1 cellular context compared by ENCODE assay signal in the genomic region with DNA sequence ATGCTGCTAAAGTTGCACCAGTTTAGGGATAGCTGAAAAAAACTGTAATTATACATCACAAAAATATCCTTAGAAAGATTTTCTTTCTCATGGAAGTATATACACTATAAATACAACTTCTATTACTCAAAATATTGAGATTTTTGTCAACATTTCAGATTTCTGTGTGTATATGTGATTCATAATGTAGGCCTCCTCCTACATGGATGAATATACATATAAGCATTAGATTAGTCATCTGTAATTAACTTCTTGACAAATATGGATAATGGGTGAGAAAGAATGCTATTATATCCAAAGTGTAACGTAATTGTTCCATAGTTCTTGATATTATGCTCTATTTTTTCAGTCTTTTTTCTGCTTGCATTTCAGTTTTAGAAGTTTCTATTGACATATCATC.
TF ChIP-seq lines count a peak whose summit lies in the region.

No MANE protein-coding gene starts in this region.

TF ChIP-seq in IMR-90, 13 proteins besides CTCF, POLR2A, EP300 and RAD21 (continued from another document):
- TF ChIP-seq, protein P1, sequence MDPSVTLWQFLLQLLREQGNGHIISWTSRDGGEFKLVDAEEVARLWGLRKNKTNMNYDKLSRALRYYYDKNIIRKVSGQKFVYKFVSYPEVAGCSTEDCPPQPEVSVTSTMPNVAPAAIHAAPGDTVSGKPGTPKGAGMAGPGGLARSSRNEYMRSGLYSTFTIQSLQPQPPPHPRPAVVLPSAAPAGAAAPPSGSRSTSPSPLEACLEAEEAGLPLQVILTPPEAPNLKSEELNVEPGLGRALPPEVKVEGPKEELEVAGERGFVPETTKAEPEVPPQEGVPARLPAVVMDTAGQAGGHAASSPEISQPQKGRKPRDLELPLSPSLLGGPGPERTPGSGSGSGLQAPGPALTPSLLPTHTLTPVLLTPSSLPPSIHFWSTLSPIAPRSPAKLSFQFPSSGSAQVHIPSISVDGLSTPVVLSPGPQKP (IDR thresholded peaks at IDR 0.05; ENCODE audit: borderline replicate concordance, low read depth, low read length): no peak
- no peak for TF ChIP-seq MXI1 (IDR thresholded peaks at IDR 0.05; ENCODE audit: borderline replicate concordance, low read depth, low read length)
- no peak for TF ChIP-seq MAFK (IDR thresholded peaks at IDR 0.05; ENCODE audit: low read depth, low read length)
- TF ChIP-seq NFE2L2 (IDR thresholded peaks at IDR 0.05; ENCODE audit: low read depth, low read length): no peak
- no peak for TF ChIP-seq RCOR1 (IDR thresholded peaks at IDR 0.05; ENCODE audit: insufficient replicate concordance, low read length)
- no peak for TF ChIP-seq SMC3 (IDR thresholded peaks at IDR 0.05; ENCODE audit: low read depth, low read length)
